Comparison of ENCODE assay signal across 22 cellular contexts in the genomic region with DNA sequence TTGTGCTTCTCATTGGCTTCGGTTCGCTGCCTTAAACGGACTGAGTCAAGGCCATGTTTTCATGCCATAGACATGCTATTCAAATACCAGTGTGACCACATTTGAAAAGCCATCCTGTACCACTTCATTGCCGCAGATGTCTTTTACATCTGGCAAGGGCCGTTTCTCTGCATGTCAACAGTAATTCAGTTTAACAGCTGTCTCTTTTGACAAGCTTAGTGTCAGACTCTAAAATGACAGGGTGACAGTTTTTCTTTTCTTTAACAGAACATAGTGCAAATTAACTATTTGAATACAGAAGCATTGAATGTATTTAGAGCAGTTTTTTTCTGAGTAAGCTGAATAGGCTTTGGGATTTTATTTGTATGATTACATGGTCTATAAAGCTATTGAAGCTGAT.
"Had no signal": no experiment of that assay in that cellular context is flagged by ENCODE, and none has a peak within 500 bp of the region (broad histone marks: within the 10 kb centered on the region; RNA-seq: fewer than 3 reads in every experiment).

No MANE protein-coding gene starts in this region.

- FAIRE-seq: endothelial cell of umbilical vein, small intestine had no signal

- ATAC-seq: foreskin keratinocyte; naive thymus-derived CD4-positive, alpha-beta T cell had no signal

- H3K27ac ChIP-seq: coronary artery, foreskin keratinocyte, hepatocyte, neutrophil, right atrium auricular region, sigmoid colon, stomach, thoracic aorta, transverse colon had no signal

- H3K36me3 ChIP-seq: neutrophil, right atrium auricular region, sigmoid colon, stomach, thoracic aorta, transverse colon had no signal

- H3K4me3 ChIP-seq: coronary artery, hepatocyte, right atrium auricular region, sigmoid colon, stomach, thoracic aorta, transverse colon had no signal

- H3K79me2 ChIP-seq: hepatocyte had no signal

- H3K9me3 ChIP-seq: neutrophil, right atrium auricular region, sigmoid colon, stomach, thoracic aorta, transverse colon had no signal

- H2AFZ ChIP-seq: hepatocyte had no signal

- H3K4me1 ChIP-seq: foreskin keratinocyte, right atrium auricular region, sigmoid colon, stomach, transverse colon had no signal

- DNase-seq: effector CD4-positive, alpha-beta T cell; endodermal cell; erythroblast; foreskin keratinocyte; head of caudate nucleus; mesendoderm; naive thymus-derived CD4-positive, alpha-beta T cell; nephron progenitor cell; posterior cingulate gyrus; sigmoid colon; small intestine; stimulated activated CD4-positive, alpha-beta T cell treated with anti-CD3 and anti-CD28 coated beads, Interleukin-12 subunit alpha, Interleukin-12 subunit beta, amount 100 ng/mL, for 4 hours; stimulated activated naive CD4-positive, alpha-beta T cell; stomach; substantia nigra; transverse colon had no signal

- H3K27me3 ChIP-seq: foreskin keratinocyte, hepatocyte, neutrophil, right atrium auricular region, sigmoid colon, stomach, transverse colon had no signal

- H3K4me2 ChIP-seq: hepatocyte had no signal
